ENCODE assay signal across 17 cellular contexts in the genomic region with DNA sequence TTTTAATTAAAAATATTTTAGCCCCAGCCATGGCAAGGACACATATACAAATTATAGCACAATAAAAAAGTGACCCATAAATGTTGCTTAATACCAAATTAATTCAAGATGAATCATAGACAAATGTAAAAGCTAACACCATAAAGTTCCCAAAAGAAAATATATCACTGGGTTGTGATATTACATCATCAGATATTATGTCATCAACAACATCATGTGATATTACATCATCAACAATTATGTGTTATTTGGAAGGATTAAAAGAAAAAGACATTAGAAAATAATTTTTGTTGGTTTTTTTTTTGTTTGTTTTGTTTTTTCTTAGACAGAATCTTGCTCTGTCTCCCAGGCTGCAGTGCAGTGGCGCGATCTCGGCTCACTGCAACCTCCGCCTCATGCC. TPM values are rescaled to one million over a fixed set of nuclear protein-coding genes. Genes with fewer than 3 reads are reported as not detected.
DNase-seq lines count a peak whose midpoint lies in the region; ATAC-seq, FAIRE-seq and TF ChIP-seq lines count a peak whose summit lies in the region.
"Had no signal": no experiment of that assay in that cellular context is flagged by ENCODE, and none has a peak within 500 bp of the region (broad histone marks: within the 10 kb centered on the region; RNA-seq: fewer than 3 reads in every experiment).

No MANE protein-coding gene starts in this region.

- TF ChIP-seq POLR2A in endothelial cell of umbilical vein (IDR thresholded peaks at IDR 0.05; ENCODE audit: low read depth, low read length) (no peak), suprapubic skin (IDR thresholded peaks at IDR 0.05) (no peak)

- no peaks in the 10 kb centered on the region for H3K9me2 ChIP-seq in PC-3 (replicated peaks; ENCODE audit: low read length)

- dilution Hi-C loops in endothelial cell of umbilical vein (cut with MboI; ENCODE audit: extremely low pct_ligation_motif_present, low sequenced_read_pairs): no loop called here

- BruUV-seq in PC-3 (replicated peaks; lab: Mats Ljungman, UMichigan) (no TSS peak), endothelial cell of umbilical vein (replicated peaks; lab: Mats Ljungman, UMichigan) (no TSS peak)

- H2AFZ ChIP-seq in PC-3 (ENCODE audit: low read length) (no peak overlapping the region), endothelial cell of umbilical vein (ENCODE audit: low read depth, low read length) (no peak overlapping the region), osteoblast (ENCODE audit: low read length) (no peak overlapping the region)

- CTCF ChIA-PET in PC-3 (lab: Charles Lee): no interaction called here
- CTCF ChIA-PET in endothelial cell of umbilical vein (lab: Charles Lee): no interaction called here

- H3K9ac ChIP-seq in PC-3 (ENCODE audit: low read length) (no peak overlapping the region), endothelial cell of umbilical vein (replicated peaks; ENCODE audit: extremely low read depth, insufficient read depth, low read length) (no peak overlapping the region)

- TF ChIP-seq EP300 in suprapubic skin (IDR thresholded peaks at IDR 0.05): no peak

- H3K9me3 ChIP-seq in PC-3 (ENCODE audit: low read length) (no peaks in the 10 kb centered on the region), endothelial cell of umbilical vein (replicated peaks; ENCODE audit: control insufficient read depth, insufficient read depth, low read length) (no peaks in the 10 kb centered on the region), osteoblast (ENCODE audit: low read depth, low read length) (no peaks in the 10 kb centered on the region), suprapubic skin (no peaks in the 10 kb centered on the region)
- H3K9me3 ChIP-seq: SJCRH30 had no signal

- WGBS in suprapubic skin: 95% methylated on average over 4 of the region's 4 CpGs

- H3K4me2 ChIP-seq in PC-3 (ENCODE audit: low read length) (no peak overlapping the region), endothelial cell of umbilical vein (ENCODE audit: insufficient read depth, low read length) (no peak overlapping the region), osteoblast (ENCODE audit: insufficient read depth, low read length) (no peak overlapping the region)

- POLR2A ChIA-PET in PC-3 (lab: Charles Lee; ENCODE audit: unreplicated experiment) (no interaction called here), endothelial cell of umbilical vein (lab: Charles Lee) (no interaction called here)

- H4K20me1 ChIP-seq in PC-3 (ENCODE audit: low read length): no peaks in the 10 kb centered on the region
- H4K20me1 ChIP-seq in endothelial cell of umbilical vein (replicated peaks; ENCODE audit: control insufficient read depth, extremely low read depth, insufficient read depth, low read length): no peaks in the 10 kb centered on the region
- H4K20me1 ChIP-seq in osteoblast (ENCODE audit: insufficient read depth, low read length): no peaks in the 10 kb centered on the region

- peaks cover 25% of the 10 kb centered on the region for H3K4me1 ChIP-seq in PC-3 (ENCODE audit: insufficient read depth, low read length)
- H3K4me1 ChIP-seq in endothelial cell of umbilical vein (ENCODE audit: control insufficient read depth, extremely low read depth, insufficient read depth, low read length): peaks cover 24% of the 10 kb centered on the region
- no peaks in the 10 kb centered on the region for H3K4me1 ChIP-seq in osteoblast (ENCODE audit: insufficient read depth, low read length)
- no peaks in the 10 kb centered on the region for H3K4me1 ChIP-seq in suprapubic skin

- no peak for FAIRE-seq in endothelial cell of umbilical vein (lab: Jason Lieb, UNC)

- H3K27me3 ChIP-seq in PC-3 (ENCODE audit: low read length): no peaks in the 10 kb centered on the region
- no peaks in the 10 kb centered on the region for H3K27me3 ChIP-seq in endothelial cell of umbilical vein (ENCODE audit: control insufficient read depth in 2 of 2, insufficient read depth in 2 of 2, low read length in 2 of 2)
- no peaks in the 10 kb centered on the region for H3K27me3 ChIP-seq in osteoblast (ENCODE audit: insufficient read depth, low read length)
- no peaks in the 10 kb centered on the region for H3K27me3 ChIP-seq in suprapubic skin
- H3K27me3 ChIP-seq: SJCRH30 had no signal

- H3K36me3 ChIP-seq in PC-3 (ENCODE audit: low read depth, low read length) (peaks cover 62% of the 10 kb centered on the region), endothelial cell of umbilical vein (ENCODE audit: control insufficient read depth in 2 of 2, extremely low read depth in 1 of 2, insufficient read depth in 2 of 2, low read length in 2 of 2) (peaks cover 3 to 15% of the 10 kb centered on the region in 2 experiments), osteoblast (ENCODE audit: insufficient read depth, low read length) (peaks cover 85% of the 10 kb centered on the region), suprapubic skin (peaks cover 23% of the 10 kb centered on the region)

- intact Hi-C loops in PC-3 (cut with micrococcal nuclease) (no loop called here), endothelial cell of umbilical vein (cut with micrococcal nuclease) (no loop called here)

- ATAC-seq in PC-3: no peak
- no peak for ATAC-seq in HG02763 (IDR thresholded peaks at IDR 0.05; ENCODE audit: unreplicated experiment)

- peaks cover 3% of the 10 kb centered on the region; the same call in 1 of the 2 replicates for H3K79me2 ChIP-seq in PC-3 (ENCODE audit: low read length)
- no peaks in the 10 kb centered on the region for H3K79me2 ChIP-seq in endothelial cell of umbilical vein (ENCODE audit: control insufficient read depth, insufficient read depth, low read length)
- H3K79me2 ChIP-seq in osteoblast (ENCODE audit: insufficient read depth, low read length): peaks cover 9% of the 10 kb centered on the region

- no peaks in the 10 kb centered on the region for H3F3A ChIP-seq in PC-3 (ENCODE audit: low read length, unreplicated experiment)

- peak overlapping the region; percentile 67; the same call in 1 of the 2 replicates for H3K27ac ChIP-seq in PC-3 (ENCODE audit: low read length)
- H3K27ac ChIP-seq in endothelial cell of umbilical vein (ENCODE audit: insufficient read depth, low read depth, low read length): no peak overlapping the region
- H3K27ac ChIP-seq in osteoblast (ENCODE audit: low read depth, low read length): peak overlapping the region; percentile 20
- H3K27ac ChIP-seq in suprapubic skin: no peak overlapping the region
- H3K27ac ChIP-seq: SJCRH30 had no signal

- H3K4me3 ChIP-seq in PC-3 (ENCODE audit: low read length) (no peak overlapping the region), endothelial cell of umbilical vein (replicated peaks in 1 of 3; ENCODE audit: insufficient read depth in 1 of 3, low read depth in 1 of 3, low read length in 3 of 3) (no peak overlapping the region), osteoblast (ENCODE audit: insufficient read depth, low read length) (no peak overlapping the region), suprapubic skin (no peak overlapping the region)
- H3K4me3 ChIP-seq: SJCRH30 had no signal

- DNase-seq in ELR (ENCODE audit: low read depth): peak; percentile 35
- DNase-seq in PC-3: peak; percentile 30
- DNase-seq in endothelial cell of umbilical vein (ENCODE audit: low read depth, low spot score): no peak
- no peak for DNase-seq in osteoblast (ENCODE audit: insufficient read length, low spot score, missing footprints)
- no peak for DNase-seq in GOT3 (lab: John Stamatoyannopoulos, UW)
- no peak for DNase-seq in activated effector memory CD4-positive, alpha-beta T cell treated with anti-CD3 and anti-CD28 coated beads, Interleukin-2, amount 50 U/mL, for 16 hours
- no peak for DNase-seq in suprapubic skin (ENCODE audit: low spot score in 2 of 2)
- DNase-seq: CD8-positive, alpha-beta memory T cell; DND-41; Kasumi-1; NCI-H1417; NCI-H1930; NCI-H2171; NCI-H510A treated with DMSO at 0.1 percent for 48 hours; SJCRH30 had no signal

- H3K9me1 ChIP-seq in endothelial cell of umbilical vein (replicated peaks; ENCODE audit: control insufficient read depth, extremely low read depth, insufficient read depth, low read length): no peaks in the 10 kb centered on the region

- TF ChIP-seq CTCF in PC-3 (conservative IDR thresholded peaks at IDR 0.05; ENCODE audit: low read depth, low read length) (no peak), endothelial cell of umbilical vein (IDR thresholded peaks at IDR 0.05; ENCODE audit: extremely low read depth in 1 of 2, insufficient read depth in 1 of 2, low read depth in 1 of 2, low read length in 2 of 2) (no peak), osteoblast (IDR thresholded peaks at IDR 0.05; ENCODE audit: extremely low read depth, low read depth, low read length) (no peak), suprapubic skin (IDR thresholded peaks at IDR 0.05) (no peak)

TF ChIP-seq in endothelial cell of umbilical vein, 7 proteins besides CTCF, POLR2A, EP300 and RAD21 (continues in another document):
- TF ChIP-seq, protein P1, sequence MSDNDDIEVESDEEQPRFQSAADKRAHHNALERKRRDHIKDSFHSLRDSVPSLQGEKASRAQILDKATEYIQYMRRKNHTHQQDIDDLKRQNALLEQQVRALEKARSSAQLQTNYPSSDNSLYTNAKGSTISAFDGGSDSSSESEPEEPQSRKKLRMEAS (IDR thresholded peaks at IDR 0.05; ENCODE audit: insufficient read depth, insufficient read length): no peak
- TF ChIP-seq JUN (IDR thresholded peaks at IDR 0.05; ENCODE audit: borderline replicate concordance, insufficient read depth, insufficient read length, low read depth): peak; percentile 35

RNA-seq across cellular contexts. Expression of a gene that starts 34.4 kb away (rescaled TPM):
- total RNA-seq in PC-3 (2014; rRNA removed): 29.1 and 45.0 TPM in 2 replicates
- 26.2 and 37.0 TPM in 2 replicates for total RNA-seq in endothelial cell of umbilical vein
- polyA plus RNA-seq in endothelial cell of umbilical vein: 8.9 and 10.0 TPM in 2 replicates
- 14.8 and 17.3 TPM in 2 replicates for polyA plus RNA-seq in endothelial cell of umbilical vein (2011; cell fraction: cytosol; rRNA removed)
- 19.6 and 20.6 TPM in 2 replicates for polyA plus RNA-seq in endothelial cell of umbilical vein (2011; cell fraction: nucleus; rRNA removed)
- 26.8 and 33.5 TPM in 2 replicates for polyA plus RNA-seq in endothelial cell of umbilical vein (2012)
- 15.7 and 20.7 TPM in 2 replicates for polyA minus RNA-seq in endothelial cell of umbilical vein
- polyA minus RNA-seq in endothelial cell of umbilical vein (2011; cell fraction: cytosol; rRNA and poly(A)+ RNA removed): 22.8 TPM
- 12.6 and 18.0 TPM in 2 replicates for polyA minus RNA-seq in endothelial cell of umbilical vein (2011; cell fraction: nucleus; rRNA and poly(A)+ RNA removed)
- 22.8 and 23.6 TPM in 2 replicates for total RNA-seq in osteoblast
- 10 to 100 TPM; 10.7 to 17.0 (median 12.7) TPM for total RNA-seq in suprapubic skin

RNA-seq across cellular contexts. Expression of a gene that starts 54.3 kb away (rescaled TPM):
- total RNA-seq in PC-3 (2014; rRNA removed) (2.6 and 4.3 TPM in 2 replicates), endothelial cell of umbilical vein (not detected in 2 replicates), osteoblast (not detected in 2 replicates), suprapubic skin (under 1 TPM in 2 of 4 donors, not detected in 2; 0.60 to 0.98 TPM)
- polyA plus RNA-seq in endothelial cell of umbilical vein: not detected in 2 replicates
- polyA plus RNA-seq in endothelial cell of umbilical vein (2011; cell fraction: cytosol; rRNA removed): 0.13 TPM in 1 of 2 replicates, not detected in the other
- polyA plus RNA-seq in endothelial cell of umbilical vein (2011; cell fraction: nucleus; rRNA removed): not detected in 2 replicates
- polyA plus RNA-seq in endothelial cell of umbilical vein (2012): not detected in 2 replicates
- not detected in 2 replicates for polyA minus RNA-seq in endothelial cell of umbilical vein
- polyA minus RNA-seq in endothelial cell of umbilical vein (2011; cell fraction: cytosol; rRNA and poly(A)+ RNA removed): not detected
- 0.38 TPM in 1 of 2 replicates, not detected in the other for polyA minus RNA-seq in endothelial cell of umbilical vein (2011; cell fraction: nucleus; rRNA and poly(A)+ RNA removed)
- total RNA-seq: CD8-positive, alpha-beta memory T cell had no signal
- polyA plus RNA-seq: BJ; CD8-positive, alpha-beta memory T cell had no signal

Comparison
In these comparisons a context has a peak if more than half of its experiments do, and no peak if none do; other contexts are left out.
1. DNase-seq: peak in ELR (single experiment) and PC-3 (single experiment); none in endothelial cell of umbilical vein (single experiment), osteoblast (single experiment), GOT3 (single experiment), activated effector memory CD4-positive, alpha-beta T cell treated with anti-CD3 and anti-CD28 coated beads, Interleukin-2, amount 50 U/mL, for 16 hours (single experiment) and suprapubic skin (0 of 2).
2. H3K27ac ChIP-seq: peak in PC-3 (single experiment) and osteoblast (single experiment); none in endothelial cell of umbilical vein (single experiment) and suprapubic skin (single experiment).